ENCODE assay signal across 11 cellular contexts in the genomic region with DNA sequence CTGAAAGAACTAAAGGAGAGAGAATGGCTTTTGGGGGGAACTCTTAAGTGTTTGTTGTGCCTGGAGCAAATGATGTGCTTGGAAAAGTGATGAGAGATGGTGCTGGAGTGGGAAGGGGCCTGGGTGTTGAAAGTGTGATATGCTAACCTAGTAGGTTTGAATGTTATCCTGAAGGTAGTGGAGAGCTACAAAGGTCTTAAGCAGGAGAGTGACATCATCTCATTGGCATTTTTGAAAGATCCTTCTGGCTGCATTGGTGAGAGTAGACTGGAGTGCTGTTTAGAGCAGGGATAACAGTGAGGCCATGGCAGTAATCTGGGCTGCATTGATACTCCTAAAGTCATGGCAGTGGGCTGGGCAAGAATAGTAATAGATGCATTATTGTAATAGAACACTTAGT. TPM values are rescaled to one million over a fixed set of nuclear protein-coding genes. Genes with fewer than 3 reads are reported as not detected.
A peak's percentile ranks its signal among the peaks of the same experiment; 100 is the strongest.
DNase-seq lines count a peak whose midpoint lies in the region; ATAC-seq lines count a peak whose summit lies in the region.
"Had no signal": no experiment of that assay in that cellular context is flagged by ENCODE, and none has a peak within 500 bp of the region (broad histone marks: within the 10 kb centered on the region; RNA-seq: fewer than 3 reads in every experiment).

No MANE protein-coding gene starts in this region.

- DNase-seq in Caki2 (ENCODE audit: low read depth) (peak; percentile 19), C1 segment of cervical spinal cord (lab: John Stamatoyannopoulos, UW) (no peak), SIG-M5 (lab: John Stamatoyannopoulos, UW) (no peak), NCI-H2196 (lab: John Stamatoyannopoulos, UW; ENCODE audit: unreplicated experiment) (no peak)
- DNase-seq in central memory CD8-positive, alpha-beta T cell (ENCODE audit: low spot score in 2 of 2): no peak
- no peak for DNase-seq in activated CD4-positive, alpha-beta T cell treated with anti-CD3 and anti-CD28 coated beads, Interleukin-2, amount 50 U/mL, for 4 hours
- DNase-seq: central memory CD4-positive, alpha-beta T cell; KBM-7; NCI-H446 treated with DMSO at 0.1 percent for 48 hours had no signal

- no peak overlapping the region for H3K9ac ChIP-seq in HUES48 (ENCODE audit: low read depth, low read length)

- H3K4me3 ChIP-seq in HUES48 (ENCODE audit: low read depth, low read length): no peak overlapping the region
- no peak overlapping the region for H3K4me3 ChIP-seq in mesodermal cell (ENCODE audit: extremely low read depth, insufficient read depth, low read length, poor library complexity, severe bottlenecking)

- peak overlapping the region; percentile 60 for H3K27ac ChIP-seq in HUES48 (ENCODE audit: low read depth, low read length)
- peak overlapping the region; percentile 44 for H3K27ac ChIP-seq in mesodermal cell (ENCODE audit: low read depth, low read length, severe bottlenecking)

- H3K9me3 ChIP-seq in HUES48 (ENCODE audit: control insufficient read depth, insufficient read depth, low read length): no peaks in the 10 kb centered on the region
- no peaks in the 10 kb centered on the region for H3K9me3 ChIP-seq in mesodermal cell (ENCODE audit: control insufficient read depth, low read length)

- H3K4me1 ChIP-seq in HUES48 (ENCODE audit: control insufficient read depth, insufficient read depth, low read length) (peaks cover 25% of the 10 kb centered on the region), mesodermal cell (ENCODE audit: control insufficient read depth, insufficient read depth, low read length, poor library complexity, severe bottlenecking) (peaks cover 11% of the 10 kb centered on the region)

- ATAC-seq in central memory CD8-positive, alpha-beta T cell (replicated peaks; ENCODE audit: extremely low read depth, poor library complexity, severe bottlenecking): no peak

- no peaks in the 10 kb centered on the region for H3K9me3 Mint-ChIP-seq in central memory CD8-positive, alpha-beta T cell

- peaks cover 46% of the 10 kb centered on the region for H3K4me1 Mint-ChIP-seq in central memory CD8-positive, alpha-beta T cell

- peak overlapping the region; percentile 32 for H3K27ac Mint-ChIP-seq in central memory CD8-positive, alpha-beta T cell (ENCODE audit: low read depth)

- H3K27me3 ChIP-seq in HUES48 (ENCODE audit: control insufficient read depth, insufficient read depth, low read length): no peaks in the 10 kb centered on the region

- H3K4me3 Mint-ChIP-seq in central memory CD8-positive, alpha-beta T cell: no peak overlapping the region

- peaks cover 25% of the 10 kb centered on the region for H3K36me3 Mint-ChIP-seq in central memory CD8-positive, alpha-beta T cell (ENCODE audit: insufficient read depth)

- H3K36me3 ChIP-seq in HUES48 (ENCODE audit: control insufficient read depth, insufficient read depth, low read length) (no peaks in the 10 kb centered on the region), mesodermal cell (ENCODE audit: control insufficient read depth, insufficient read depth, low read length) (peaks cover 19% of the 10 kb centered on the region)

- in situ Hi-C loops in Caki2 (cut with HindIII; ENCODE audit: low pct_unique_long_range_greater_than_20kb, low sequenced_read_pairs): no loop called here

- no peaks in the 10 kb centered on the region for H3K27me3 Mint-ChIP-seq in central memory CD8-positive, alpha-beta T cell

RNA-seq across cellular contexts. Expression of gene MDM4, which starts 44.4 kb away (rescaled TPM):
- total RNA-seq in Caki2 (2014; rRNA removed; shearing (Covaris generic); ENCODE audit: low replicate concordance): 1.9 and 8.6 TPM in 2 replicates
- polyA plus RNA-seq in mesodermal cell (2013, experiment 1 of 2): 15.6 TPM
- polyA plus RNA-seq in mesodermal cell (2013, experiment 2 of 2): 16.9 TPM
